Comparison of ENCODE assay signal across 8 cellular contexts in genomic region chr6:57316581-57317059, GRCh38. TPM values are rescaled to one million over a fixed set of nuclear protein-coding genes. Genes with fewer than 3 reads are reported as not detected.
DNase-seq lines count a peak whose midpoint lies in the region; ATAC-seq and TF ChIP-seq lines count a peak whose summit lies in the region.

No MANE protein-coding gene starts in this region.

- H3K36me3 ChIP-seq in KMS-11 (ENCODE audit: insufficient read depth) (peaks cover under 1% of the 10 kb centered on the region; the same call in 1 of the 2 replicates), stomach smooth muscle (ENCODE audit: control insufficient read depth in 2 of 2, insufficient read depth in 2 of 2, low read length in 2 of 2) (peaks cover 4 to 6% of the 10 kb centered on the region in 2 donors)

- DNase-seq in Daoy (ENCODE audit: low read depth), result peak; percentile 94
- peak; percentile 91 for DNase-seq in RPMI7951 (ENCODE audit: low read depth)
- peak; percentile 76 for DNase-seq in activated T-helper 2 cell treated with anti-CD3 and anti-CD28 coated beads, Interferon-gamma antibody, Interleukin-2, Interleukin-4, amounts not matched to agents 10 μg/mL and 5 μg/mL and 100 μg/mL, durations not matched to agents 14 hours and 24 hours and 36 hours (ENCODE audit: low spot score)
- peak; percentile 94 for DNase-seq in fibroblast of villous mesenchyme (ENCODE audit: low read depth)
- DNase-seq in neural crest cell (ENCODE audit: low read depth, low spot score), result peak; percentile 77

- peak overlapping the region; percentile 95 for H3K27ac Mint-ChIP-seq in activated T-helper 2 cell treated with anti-CD3 and anti-CD28 coated beads, Interferon-gamma antibody, Interleukin-2, Interleukin-4, amounts not matched to agents 10 μg/mL and 5 μg/mL and 100 μg/mL, durations not matched to agents 14 hours and 24 hours and 36 hours
- peak overlapping the region; percentile 69 for H3K27ac Mint-ChIP-seq in neural crest cell (ENCODE audit: unreplicated experiment)

- H3K9me3 Mint-ChIP-seq in activated T-helper 2 cell treated with anti-CD3 and anti-CD28 coated beads, Interferon-gamma antibody, Interleukin-2, Interleukin-4, amounts not matched to agents 10 μg/mL and 5 μg/mL and 100 μg/mL, durations not matched to agents 14 hours and 24 hours and 36 hours, result no peaks in the 10 kb centered on the region
- no peaks in the 10 kb centered on the region for H3K9me3 Mint-ChIP-seq in neural crest cell

- intact Hi-C loops in activated T-helper 2 cell treated with anti-CD3 and anti-CD28 coated beads, Interferon-gamma antibody, Interleukin-2, Interleukin-4, amounts not matched to agents 10 μg/mL and 5 μg/mL and 100 μg/mL, durations not matched to agents 14 hours and 24 hours and 36 hours (cut with micrococcal nuclease), result loop anchor here (1.0 to 5.0 kb wide), 10 partner anchors 48 to 412 kb away; partner anchors contain the start of genes BAG2, BEND6 and RAB23

- peaks cover 33% of the 10 kb centered on the region for H3K36me3 Mint-ChIP-seq in activated T-helper 2 cell treated with anti-CD3 and anti-CD28 coated beads, Interferon-gamma antibody, Interleukin-2, Interleukin-4, amounts not matched to agents 10 μg/mL and 5 μg/mL and 100 μg/mL, durations not matched to agents 14 hours and 24 hours and 36 hours (ENCODE audit: low read depth)
- H3K36me3 Mint-ChIP-seq in neural crest cell (ENCODE audit: low read depth), result peaks cover 14% of the 10 kb centered on the region

- H3K4me3 Mint-ChIP-seq in activated T-helper 2 cell treated with anti-CD3 and anti-CD28 coated beads, Interferon-gamma antibody, Interleukin-2, Interleukin-4, amounts not matched to agents 10 μg/mL and 5 μg/mL and 100 μg/mL, durations not matched to agents 14 hours and 24 hours and 36 hours (ENCODE audit: low read depth), result peak overlapping the region; percentile 100
- peak overlapping the region; percentile 99 for H3K4me3 Mint-ChIP-seq in neural crest cell

- H3K79me2 ChIP-seq in KMS-11 (ENCODE audit: insufficient read depth, low read depth), result peaks cover 13% of the 10 kb centered on the region; the same call in 1 of the 2 replicates

- peak; percentile 91 for TF ChIP-seq CTCF in KMS-11 (conservative IDR thresholded peaks at IDR 0.05; ENCODE audit: low read depth, low read length)
- peak; percentile 77 for TF ChIP-seq CTCF in fibroblast of villous mesenchyme (IDR thresholded peaks at IDR 0.05; ENCODE audit: insufficient read depth, low read depth, low read length)
- peak; percentile 91 for TF ChIP-seq CTCF in neural crest cell (conservative IDR thresholded peaks at IDR 0.05)

- no peaks in the 10 kb centered on the region for H3K9me3 ChIP-seq in stomach smooth muscle (ENCODE audit: control insufficient read depth in 2 of 2, low read length in 2 of 2)

- H3K4me2 ChIP-seq in KMS-11, result peak overlapping the region; percentile 70

- ATAC-seq in GM21737 (IDR thresholded peaks at IDR 0.05; ENCODE audit: unreplicated experiment), result peak; percentile 90

- H3K4me1 ChIP-seq in KMS-11 (ENCODE audit: low read depth, poor library complexity, severe bottlenecking) (peaks cover 36% of the 10 kb centered on the region), stomach smooth muscle (ENCODE audit: control insufficient read depth, insufficient read depth, low read length) (peaks cover 24% of the 10 kb centered on the region)

- H2AFZ ChIP-seq in KMS-11 (ENCODE audit: low read depth), result peak overlapping the region; percentile 95

- H3K27me3 ChIP-seq in KMS-11 (ENCODE audit: insufficient read depth, low read depth) (no peaks in the 10 kb centered on the region), stomach smooth muscle (ENCODE audit: control insufficient read depth in 1 of 2, insufficient read depth in 2 of 2, low read length in 2 of 2) (no peaks in the 10 kb centered on the region)

- peaks cover 23% of the 10 kb centered on the region for H3K4me1 Mint-ChIP-seq in activated T-helper 2 cell treated with anti-CD3 and anti-CD28 coated beads, Interferon-gamma antibody, Interleukin-2, Interleukin-4, amounts not matched to agents 10 μg/mL and 5 μg/mL and 100 μg/mL, durations not matched to agents 14 hours and 24 hours and 36 hours (ENCODE audit: low read depth)
- peaks cover 25% of the 10 kb centered on the region for H3K4me1 Mint-ChIP-seq in neural crest cell

- H3K4me3 ChIP-seq in KMS-11 (IDR thresholded peaks at IDR 0.05; ENCODE audit: insufficient read depth, low read depth, low read length) (no peak overlapping the region), fibroblast of villous mesenchyme (ENCODE audit: low read depth, low read length) (peak overlapping the region; percentile 63), stomach smooth muscle (ENCODE audit: low read length in 2 of 2) (peak overlapping the region; percentile 87 to 93)

- peak overlapping the region; percentile 65; the same call in 1 of the 2 replicates for H3K9ac ChIP-seq in KMS-11
- H3K9ac ChIP-seq in stomach smooth muscle (ENCODE audit: low read length in 2 of 2), result peak overlapping the region; percentile 62 to 78

- H3K27ac ChIP-seq in KMS-11 (peak overlapping the region; percentile 42; the same call in 1 of the 2 replicates), stomach smooth muscle (ENCODE audit: low read length) (peak overlapping the region; percentile 69)

- no peaks in the 10 kb centered on the region for H4K20me1 ChIP-seq in KMS-11 (ENCODE audit: insufficient read depth)

- H3K27me3 Mint-ChIP-seq in activated T-helper 2 cell treated with anti-CD3 and anti-CD28 coated beads, Interferon-gamma antibody, Interleukin-2, Interleukin-4, amounts not matched to agents 10 μg/mL and 5 μg/mL and 100 μg/mL, durations not matched to agents 14 hours and 24 hours and 36 hours (ENCODE audit: low read depth), result peaks cover 12% of the 10 kb centered on the region
- no peaks in the 10 kb centered on the region for H3K27me3 Mint-ChIP-seq in neural crest cell (ENCODE audit: low read depth)

RNA-seq across cellular contexts. Expression of gene PRIM2, which starts 0.8 kb away (rescaled TPM):
- 103 and 112 TPM in 2 replicates for total RNA-seq in Daoy (2014; rRNA removed; shearing (Covaris generic))
- 51.2 and 60.8 TPM in 2 replicates for total RNA-seq in RPMI7951 (2014; rRNA removed; shearing (Covaris generic))
- total RNA-seq in activated T-helper 2 cell treated with anti-CD3 and anti-CD28 coated beads, Interferon-gamma antibody, Interleukin-2, Interleukin-4, amounts not matched to agents 10 μg/mL and 5 μg/mL and 100 μg/mL, durations not matched to agents 14 hours and 24 hours and 36 hours, result 36.9 and 37.9 TPM in 2 replicates
- total RNA-seq in fibroblast of villous mesenchyme, result 33.8 and 51.0 TPM in 2 replicates
- 35.6 and 36.2 TPM in 2 replicates for total RNA-seq in neural crest cell
